Comparison of ENCODE assay signal across 14 cellular contexts in genomic region chr1:27038020-27038419, GRCh38. TPM values are rescaled to one million over a fixed set of nuclear protein-coding genes. Genes with fewer than 3 reads are reported as not detected.
DNase-seq lines count a peak whose midpoint lies in the region; ATAC-seq and TF ChIP-seq lines count a peak whose summit lies in the region.
"Had no signal": no experiment of that assay in that cellular context is flagged by ENCODE, and none has a peak within 500 bp of the region (broad histone marks: within the 10 kb centered on the region; RNA-seq: fewer than 3 reads in every experiment).

No MANE protein-coding gene starts in this region.

- H2BK20ac ChIP-seq in IMR-90 (ENCODE audit: low read depth, low read length): no peak overlapping the region

- TF ChIP-seq CTCF in GM23338 (conservative IDR thresholded peaks at IDR 0.05; ENCODE audit: low read depth in 2 of 2) (no peak), IMR-90 (conservative IDR thresholded peaks at IDR 0.05; ENCODE audit: low read depth, low read length) (no peak), foreskin fibroblast (IDR thresholded peaks at IDR 0.05; ENCODE audit: low read depth, low read length) (no peak), MCF 10A (IDR thresholded peaks at IDR 0.05; ENCODE audit: unreplicated experiment) (no peak), Caco-2 (IDR thresholded peaks at IDR 0.05; ENCODE audit: insufficient read depth in 1 of 2, low read depth in 1 of 2, low read length in 1 of 2, severe bottlenecking in 1 of 2, unreplicated experiment in 1 of 2) (no peak)

- TF ChIP-seq POLR2A in IMR-90 (IDR thresholded peaks at IDR 0.05; ENCODE audit: low read depth, low read length): no peak

- no peak overlapping the region for H3K27ac ChIP-seq in GM23338 (ENCODE audit: low read depth)
- H3K27ac ChIP-seq in IMR-90 (ENCODE audit: insufficient read depth, low read length): no peak overlapping the region
- peak overlapping the region; percentile 29 for H3K27ac ChIP-seq in mesodermal cell (ENCODE audit: low read depth, low read length, severe bottlenecking)
- H3K27ac ChIP-seq: BLaER1 treated with 17β-estradiol and CSF1 and Interleukin-3, amounts not matched to agents 10 nM and 100 nM; PC-9 had no signal

- BruUV-seq in IMR-90 (replicated peaks; lab: Mats Ljungman, UMichigan): no TSS peak
- BruUV-seq in MCF 10A (replicated peaks; lab: Mats Ljungman, UMichigan): no TSS peak
- no TSS peak for BruUV-seq in Caco-2 (replicated peaks; lab: Mats Ljungman, UMichigan)

- H3K4me2 ChIP-seq in GM23338: no peak overlapping the region
- no peak overlapping the region for H3K4me2 ChIP-seq in IMR-90 (ENCODE audit: low read depth, low read length)
- H3K4me2 ChIP-seq: BLaER1 treated with 17β-estradiol and CSF1 and Interleukin-3, amounts not matched to agents 10 nM and 100 nM; PC-9 had no signal

- peak overlapping the region; percentile 8; the same call in 1 of the 2 replicates for H2AK5ac ChIP-seq in IMR-90 (ENCODE audit: low read depth, low read length)

- no peak for TF ChIP-seq RAD21 in IMR-90 (IDR thresholded peaks at IDR 0.05; ENCODE audit: low read length)

- CTCF ChIA-PET in IMR-90 (lab: Yijun Ruan, JAX) (no interaction called here), MCF 10A (lab: Yijun Ruan, JAX) (interaction anchor here (0.7 to 7.5 kb wide), 2 partner anchors 8 to 61 kb away, joined by 4 to 58 read pairs; no protein-coding TSS in a partner anchor), Caco-2 (lab: Charles Lee) (interaction anchor here (0.6 kb wide), 2 partner anchors 71 to 111 kb away, joined by 3 to 6 read pairs; no protein-coding TSS in a partner anchor)

- in situ Hi-C loops in IMR-90 (cut with MboI; ENCODE audit: low sequenced_read_pairs): no loop called here

- no peak for ATAC-seq in GM23338
- no peak for ATAC-seq in IMR-90 (ENCODE audit: low read depth)

- no peak overlapping the region for H3K27ac Mint-ChIP-seq in GM23338
- H3K27ac Mint-ChIP-seq in MCF 10A (ENCODE audit: low read depth, unreplicated experiment): no peak overlapping the region
- H3K27ac Mint-ChIP-seq in Caco-2 (ENCODE audit: unreplicated experiment): no peak overlapping the region

- H3K4ac ChIP-seq in IMR-90 (ENCODE audit: low read depth, low read length): no peak overlapping the region

- H3K27me3 Mint-ChIP-seq in GM23338 (ENCODE audit: insufficient read depth, low read depth, poor library complexity) (peaks cover 6% of the 10 kb centered on the region), MCF 10A (ENCODE audit: insufficient read depth, unreplicated experiment) (no peaks in the 10 kb centered on the region), Caco-2 (ENCODE audit: insufficient read depth, unreplicated experiment) (no peaks in the 10 kb centered on the region)

- no peak overlapping the region for H2BK5ac ChIP-seq in IMR-90 (ENCODE audit: low read depth, low read length, poor library complexity, severe bottlenecking)

- no peak overlapping the region for H3K56ac ChIP-seq in IMR-90 (ENCODE audit: extremely low read depth, insufficient read depth, low read length)

- no peak overlapping the region for H3K9ac ChIP-seq in IMR-90 (ENCODE audit: low read depth, low read length)
- H3K9ac ChIP-seq: BLaER1 treated with 17β-estradiol and CSF1 and Interleukin-3, amounts not matched to agents 10 nM and 100 nM had no signal

- no peak overlapping the region for H2BK15ac ChIP-seq in IMR-90 (ENCODE audit: low read depth, low read length)

- H4K8ac ChIP-seq in IMR-90 (ENCODE audit: low read depth in 2 of 2, low read length in 2 of 2): no peak overlapping the region

- no peaks in the 10 kb centered on the region for H3K79me2 ChIP-seq in GM23338 (replicated peaks; ENCODE audit: insufficient read depth)

- H3K9me2 ChIP-seq in GM23338 (ENCODE audit: insufficient read depth): no peaks in the 10 kb centered on the region

- H3K4me1 Mint-ChIP-seq in GM23338: peaks cover 40% of the 10 kb centered on the region
- peaks cover 8% of the 10 kb centered on the region for H3K4me1 Mint-ChIP-seq in MCF 10A (ENCODE audit: insufficient read depth, unreplicated experiment)
- no peaks in the 10 kb centered on the region for H3K4me1 Mint-ChIP-seq in Caco-2 (ENCODE audit: low read depth, unreplicated experiment)

- no peak overlapping the region; the same call in 1 of the 2 replicates for H2BK120ac ChIP-seq in IMR-90 (ENCODE audit: low read depth, low read length)

- H4K5ac ChIP-seq in IMR-90 (ENCODE audit: low read depth, low read length): no peak overlapping the region

- H3K9me3 ChIP-seq in IMR-90 (ENCODE audit: control insufficient read depth, insufficient read depth, low read length) (no peaks in the 10 kb centered on the region), mesodermal cell (ENCODE audit: control insufficient read depth, low read length) (no peaks in the 10 kb centered on the region), Caco-2 (no peaks in the 10 kb centered on the region)
- H3K9me3 ChIP-seq: BLaER1 treated with 17β-estradiol and CSF1 and Interleukin-3, amounts not matched to agents 10 nM and 100 nM had no signal

- H3K36me3 ChIP-seq in GM23338 (ENCODE audit: insufficient read depth) (no peaks in the 10 kb centered on the region), IMR-90 (ENCODE audit: control insufficient read depth, insufficient read depth, low read length) (no peaks in the 10 kb centered on the region), mesodermal cell (ENCODE audit: control insufficient read depth, insufficient read depth, low read length) (no peaks in the 10 kb centered on the region), Caco-2 (ENCODE audit: control insufficient read depth, insufficient read depth, low read length) (no peaks in the 10 kb centered on the region)
- H3K36me3 ChIP-seq: BLaER1 treated with 17β-estradiol and CSF1 and Interleukin-3, amounts not matched to agents 10 nM and 100 nM had no signal

- H2AFZ ChIP-seq in GM23338: peak overlapping the region; percentile 52; the same call in 1 of the 2 replicates
- peak overlapping the region; percentile 46 for H2AFZ ChIP-seq in IMR-90 (replicated peaks; ENCODE audit: low read length, poor library complexity)
- H2AFZ ChIP-seq: PC-9 had no signal

- peak overlapping the region; percentile 58 for H2AK9ac ChIP-seq in IMR-90 (replicated peaks; ENCODE audit: low read depth, low read length, poor library complexity)

- H3K9me1 ChIP-seq in IMR-90 (ENCODE audit: insufficient read depth, low read length): no peaks in the 10 kb centered on the region

- H3K36me3 Mint-ChIP-seq in GM23338 (ENCODE audit: low read depth) (no peaks in the 10 kb centered on the region), MCF 10A (ENCODE audit: insufficient read depth, unreplicated experiment) (no peaks in the 10 kb centered on the region), Caco-2 (ENCODE audit: insufficient read depth, unreplicated experiment) (no peaks in the 10 kb centered on the region)

- H4K20me1 ChIP-seq in GM23338 (replicated peaks; ENCODE audit: insufficient read depth) (no peaks in the 10 kb centered on the region), IMR-90 (ENCODE audit: insufficient read depth, low read length) (no peaks in the 10 kb centered on the region)
- H4K20me1 ChIP-seq: BLaER1 treated with 17β-estradiol and CSF1 and Interleukin-3, amounts not matched to agents 10 nM and 100 nM had no signal

- H3F3A ChIP-seq in GM23338 (replicated peaks; ENCODE audit: low read depth): no peaks in the 10 kb centered on the region

- no peak for DNase-seq in GM23338 (ENCODE audit: low spot score)
- no peak for DNase-seq in IMR-90
- peak; percentile 58 for DNase-seq in NCI-H69 (lab: John Stamatoyannopoulos, UW)
- DNase-seq in foreskin fibroblast: no peak
- DNase-seq in NOMO-1 (lab: John Stamatoyannopoulos, UW; ENCODE audit: unreplicated experiment in 2 of 2): no peak
- no peak for DNase-seq in MCF 10A (ENCODE audit: unreplicated experiment)
- DNase-seq in Caco-2: no peak
- DNase-seq: DMS79 treated with DMSO at 0.1 percent for 48 hours, NCI-H1930, NCI-H526 treated with DMSO at 0.1 percent for 48 hours, PC-9, T-helper 2 cell had no signal

- H3K4me3 ChIP-seq in GM23338 (no peak overlapping the region), IMR-90 (ENCODE audit: insufficient read depth, low read depth, low read length) (no peak overlapping the region), mesodermal cell (ENCODE audit: extremely low read depth, insufficient read depth, low read length, poor library complexity, severe bottlenecking) (no peak overlapping the region), foreskin fibroblast (ENCODE audit: low read depth in 1 of 2, low read length in 2 of 2) (no peak overlapping the region), Caco-2 (ENCODE audit: low read depth, low read length) (no peak overlapping the region)
- H3K4me3 ChIP-seq: BLaER1 treated with 17β-estradiol and CSF1 and Interleukin-3, amounts not matched to agents 10 nM and 100 nM; PC-9 had no signal

- no peaks in the 10 kb centered on the region for H3K27me3 ChIP-seq in GM23338 (ENCODE audit: insufficient read depth)
- H3K27me3 ChIP-seq in IMR-90 (ENCODE audit: control insufficient read depth, insufficient read depth, low read length): no peaks in the 10 kb centered on the region
- no peaks in the 10 kb centered on the region for H3K27me3 ChIP-seq in Caco-2 (replicated peaks; ENCODE audit: control insufficient read depth, insufficient read depth, low read length)
- H3K27me3 ChIP-seq: BLaER1 treated with 17β-estradiol and CSF1 and Interleukin-3, amounts not matched to agents 10 nM and 100 nM had no signal

- no peak overlapping the region; the same call in 1 of the 2 replicates for H3K14ac ChIP-seq in IMR-90 (replicated peaks; ENCODE audit: low read depth, low read length)

- dilution Hi-C loops in IMR-90 (cut with HindIII; ENCODE audit: low sequenced_read_pairs, unreplicated experiment): no loop called here

- intact Hi-C loops in IMR-90 (cut with micrococcal nuclease) (no loop called here), MCF 10A (cut with micrococcal nuclease) (no loop called here), Caco-2 (cut with micrococcal nuclease; ENCODE audit: unreplicated experiment) (no loop called here)

- POLR2A ChIA-PET in IMR-90 (lab: Charles Lee; ENCODE audit: unreplicated experiment): no interaction called here
- POLR2A ChIA-PET in MCF 10A (lab: Yijun Ruan, JAX): no interaction called here
- POLR2A ChIA-PET in Caco-2 (lab: Charles Lee): no interaction called here

- H3K9me3 Mint-ChIP-seq in GM23338: no peaks in the 10 kb centered on the region
- H3K9me3 Mint-ChIP-seq in MCF 10A (ENCODE audit: unreplicated experiment): no peaks in the 10 kb centered on the region
- H3K9me3 Mint-ChIP-seq in Caco-2 (ENCODE audit: unreplicated experiment): no peaks in the 10 kb centered on the region

- no peak overlapping the region for H3K23ac ChIP-seq in IMR-90 (ENCODE audit: low read depth, low read length)

- WGBS in IMR-90 (ENCODE audit: extremely low coverage in 2 of 2, insufficient read length in 1 of 2), 2 experiments: no CpG with 5 or more reads among the region's 7 CpGs
- WGBS in mesodermal cell (ENCODE audit: insufficient coverage in 2 of 2), 2 experiments: 92 to 94% methylated on average over 4 to 6 of the region's 7 CpGs

- H3K18ac ChIP-seq in IMR-90 (ENCODE audit: low read depth, low read length): no peak overlapping the region

- peaks cover 13% of the 10 kb centered on the region for H3K4me1 ChIP-seq in GM23338 (ENCODE audit: insufficient read depth)
- no peaks in the 10 kb centered on the region for H3K4me1 ChIP-seq in IMR-90 (ENCODE audit: control insufficient read depth, insufficient read depth, low read length)
- peaks cover 16% of the 10 kb centered on the region for H3K4me1 ChIP-seq in mesodermal cell (ENCODE audit: control insufficient read depth, insufficient read depth, low read length, poor library complexity, severe bottlenecking)
- no peaks in the 10 kb centered on the region for H3K4me1 ChIP-seq in Caco-2

- no peaks in the 10 kb centered on the region for H3K79me1 ChIP-seq in IMR-90 (ENCODE audit: low read depth in 1 of 2, low read length in 2 of 2)

- H3K4me3 Mint-ChIP-seq in GM23338: no peak overlapping the region
- H3K4me3 Mint-ChIP-seq in MCF 10A (ENCODE audit: unreplicated experiment): no peak overlapping the region
- H3K4me3 Mint-ChIP-seq in Caco-2 (ENCODE audit: unreplicated experiment): no peak overlapping the region

- no peak overlapping the region for H4K91ac ChIP-seq in IMR-90 (ENCODE audit: insufficient read depth, low read depth, low read length)

RNA-seq across cellular contexts. Expression of gene TENT5B, which starts 25.4 kb away (rescaled TPM):
- 160 and 170 TPM in 2 replicates for total RNA-seq in GM23338 (2014; rRNA removed; shearing (Covaris generic))
- polyA plus RNA-seq in GM23338 (2016; fragmentation: Nextera tagmentation; extraction: Ambion mirVana): 69.1 and 78.0 TPM in 2 replicates
- 11.1 and 11.7 TPM in 2 replicates for total RNA-seq in IMR-90 (2012; rRNA removed)
- 7.3 and 8.2 TPM in 2 replicates for polyA plus RNA-seq in IMR-90 (2012; rRNA removed)
- polyA plus RNA-seq in IMR-90 (2012; cell fraction: cytosol; rRNA removed): 7.3 and 9.8 TPM in 2 replicates
- polyA plus RNA-seq in IMR-90 (2012; cell fraction: nucleus; rRNA removed; ENCODE audit: low replicate concordance): 1.8 and 6.6 TPM in 2 replicates
- 8.0 TPM for polyA plus RNA-seq in mesodermal cell (2013, experiment 1 of 2)
- polyA plus RNA-seq in mesodermal cell (2013, experiment 2 of 2): 7.1 TPM
- 27.8 and 33.7 TPM in 2 replicates for total RNA-seq in MCF 10A (2022)
- 19.4 and 21.1 TPM in 2 replicates for total RNA-seq in Caco-2 (2022)

RNA-seq across cellular contexts. Expression of gene TRNP1, which starts 44.5 kb away (rescaled TPM):
- total RNA-seq in GM23338 (2014; rRNA removed; shearing (Covaris generic)): 54.3 and 69.3 TPM in 2 replicates
- polyA plus RNA-seq in GM23338 (2016; fragmentation: Nextera tagmentation; extraction: Ambion mirVana): 21.2 and 29.4 TPM in 2 replicates
- 68.6 and 91.6 TPM in 2 replicates for total RNA-seq in IMR-90 (2012; rRNA removed)
- polyA plus RNA-seq in IMR-90 (2012; rRNA removed): 63.3 and 76.8 TPM in 2 replicates
- 157 and 222 TPM in 2 replicates for polyA plus RNA-seq in IMR-90 (2012; cell fraction: cytosol; rRNA removed)
- 65.3 and 116 TPM in 2 replicates for polyA plus RNA-seq in IMR-90 (2012; cell fraction: nucleus; rRNA removed; ENCODE audit: low replicate concordance)
- polyA plus RNA-seq in mesodermal cell (2013, experiment 1 of 2): 11.3 TPM
- 9.1 TPM for polyA plus RNA-seq in mesodermal cell (2013, experiment 2 of 2)
- 56.3 and 59.2 TPM in 2 replicates for total RNA-seq in MCF 10A (2022)
- total RNA-seq in Caco-2 (2022): 23.3 and 23.6 TPM in 2 replicates
